Comparison of ENCODE assay signal across 12 cellular contexts in genomic region chr10:60733826-60734225, GRCh38. TPM values are rescaled to one million over a fixed set of nuclear protein-coding genes. Genes with fewer than 3 reads are reported as not detected.
DNase-seq lines count a peak whose midpoint lies in the region; ATAC-seq, FAIRE-seq and TF ChIP-seq lines count a peak whose summit lies in the region.
"Had no signal": no experiment of that assay in that cellular context is flagged by ENCODE, and none has a peak within 500 bp of the region (broad histone marks: within the 10 kb centered on the region; RNA-seq: fewer than 3 reads in every experiment).

No MANE protein-coding gene starts in this region.

- no peak for FAIRE-seq in bronchial epithelial cell (lab: Jason Lieb, UNC)
- FAIRE-seq: frontal cortex, RCC 7860 had no signal

- H3K4me3 ChIP-seq in cardiac muscle cell (peak overlapping the region; percentile 59), bronchial epithelial cell (ENCODE audit: low read depth, low read length) (peak overlapping the region; percentile 79), upper lobe of right lung (peak overlapping the region; percentile 67)
- H3K4me3 ChIP-seq: BLaER1 had no signal

- TF ChIP-seq CTCF in cardiac muscle cell (IDR thresholded peaks at IDR 0.05; ENCODE audit: low read depth, low read length), result no peak
- TF ChIP-seq CTCF in bronchial epithelial cell (IDR thresholded peaks at IDR 0.05; ENCODE audit: insufficient read depth, low read length, severe bottlenecking), result no peak
- no peak for TF ChIP-seq CTCF in mesothelial cell of epicardium (IDR thresholded peaks at IDR 0.05; ENCODE audit: unreplicated experiment)
- no peak for TF ChIP-seq CTCF in upper lobe of right lung (IDR thresholded peaks at IDR 0.05)
- no peak for TF ChIP-seq CTCF in GM20000 (IDR thresholded peaks at IDR 0.05; ENCODE audit: extremely low read depth, missing control alignments)

- ATAC-seq in left ventricle myocardium superior (no peak), upper lobe of right lung (peak; percentile 34), HG03432 (IDR thresholded peaks at IDR 0.05; ENCODE audit: unreplicated experiment) (no peak), GM19351 (IDR thresholded peaks at IDR 0.05; ENCODE audit: unreplicated experiment) (no peak)

- H3K9me3 ChIP-seq in cardiac muscle cell (ENCODE audit: low read depth) (no peaks in the 10 kb centered on the region), upper lobe of right lung (no peaks in the 10 kb centered on the region)

- H3K27me3 Mint-ChIP-seq in mesothelial cell of epicardium (ENCODE audit: low read depth), result peaks cover 1% of the 10 kb centered on the region

- peak overlapping the region; percentile 87 for H3K27ac Mint-ChIP-seq in mesothelial cell of epicardium

- peak overlapping the region; percentile 70 for H3K4me3 Mint-ChIP-seq in mesothelial cell of epicardium

- H3K27ac ChIP-seq in cardiac muscle cell (no peak overlapping the region), upper lobe of right lung (peak overlapping the region; percentile 83)
- H3K27ac ChIP-seq: BLaER1 had no signal

- H3K9me3 Mint-ChIP-seq in mesothelial cell of epicardium, result no peaks in the 10 kb centered on the region

- no peaks in the 10 kb centered on the region for H3K36me3 Mint-ChIP-seq in mesothelial cell of epicardium

- peaks cover 42% of the 10 kb centered on the region for H3K4me1 Mint-ChIP-seq in mesothelial cell of epicardium

- intact Hi-C loops in left ventricle myocardium superior (cut with micrococcal nuclease) (no loop called here), upper lobe of right lung (cut with DNase I) (no loop called here)

- H3K4me1 ChIP-seq in cardiac muscle cell (ENCODE audit: low read depth) (peaks cover 6% of the 10 kb centered on the region), upper lobe of right lung (peaks cover 3% of the 10 kb centered on the region)
- H3K4me1 ChIP-seq: BLaER1 had no signal

- H3K36me3 ChIP-seq in cardiac muscle cell, result no peaks in the 10 kb centered on the region
- H3K36me3 ChIP-seq in bronchial epithelial cell (ENCODE audit: control insufficient read depth, insufficient read depth, low read length), result no peaks in the 10 kb centered on the region
- no peaks in the 10 kb centered on the region for H3K36me3 ChIP-seq in upper lobe of right lung
- H3K36me3 ChIP-seq: BLaER1 had no signal

- H3K27me3 ChIP-seq in cardiac muscle cell, result peaks cover 62% of the 10 kb centered on the region
- H3K27me3 ChIP-seq in bronchial epithelial cell (ENCODE audit: control insufficient read depth, insufficient read depth, low read length), result no peaks in the 10 kb centered on the region
- peaks cover 21% of the 10 kb centered on the region for H3K27me3 ChIP-seq in upper lobe of right lung
- H3K27me3 ChIP-seq: BLaER1 had no signal

- DNase-seq in cardiac muscle cell (ENCODE audit: low read depth in 1 of 2, low spot score in 1 of 2) (no peak), left ventricle myocardium superior (no peak), bronchial epithelial cell (ENCODE audit: low read depth) (no peak), mesothelial cell of epicardium (ENCODE audit: low spot score in 2 of 2, unreplicated experiment in 2 of 2) (peak in 1 of 2 experiments; percentile 42), upper lobe of right lung (peak; percentile 65), GM20000 (ENCODE audit: low spot score) (no peak)
- DNase-seq: KG1 had no signal

RNA-seq across cellular contexts. Expression of gene CDK1, which starts 44.5 kb away (rescaled TPM):
- 20.1 and 65.3 TPM in 2 replicates for total RNA-seq in cardiac muscle cell
- 34.0 and 172 TPM in 2 replicates for polyA plus RNA-seq in cardiac muscle cell
- total RNA-seq in left ventricle myocardium superior, result 2.2 TPM
- total RNA-seq in bronchial epithelial cell, result 0.64 and 0.79 TPM in 2 replicates
- 41.9 to 42.4 TPM (median 42.3 TPM) in 3 replicates for total RNA-seq in mesothelial cell of epicardium
- total RNA-seq in upper lobe of right lung, result 3.4 TPM
